In genomic region chr1:89702520-89703045, GRCh38 we compare ENCODE assay signal across 10 cellular contexts.
"Had no signal": no experiment of that assay in that cellular context is flagged by ENCODE, and none has a peak within 500 bp of the region (broad histone marks: within the 10 kb centered on the region; RNA-seq: fewer than 3 reads in every experiment).

No MANE protein-coding gene starts in this region.

- H3K27me3 Mint-ChIP-seq: natural killer cell treated with Interleukin-12 subunit alpha and Interleukin-12 subunit beta and Interleukin-15 and Interleukin-18, amount 100 ng/mL, for 72 hours had no signal

- DNase-seq: amygdala; caudate nucleus; islet precursor cell; left ventricle myocardium superior; mucosa of descending colon; stimulated activated naive CD4-positive, alpha-beta T cell; testis; trophoblast cell had no signal

- H3K27ac Mint-ChIP-seq: natural killer cell treated with Interleukin-12 subunit alpha and Interleukin-12 subunit beta and Interleukin-15 and Interleukin-18, amount 100 ng/mL, for 72 hours had no signal

- H3K4me3 Mint-ChIP-seq: natural killer cell treated with Interleukin-12 subunit alpha and Interleukin-12 subunit beta and Interleukin-15 and Interleukin-18, amount 100 ng/mL, for 72 hours had no signal

- ATAC-seq: gastroesophageal sphincter; mucosa of descending colon; natural killer cell treated with Interleukin-12 subunit alpha and Interleukin-12 subunit beta and Interleukin-15 and Interleukin-18, amount 100 ng/mL, for 72 hours had no signal
